ENCODE assay signal across 8 cellular contexts in the genomic region with DNA sequence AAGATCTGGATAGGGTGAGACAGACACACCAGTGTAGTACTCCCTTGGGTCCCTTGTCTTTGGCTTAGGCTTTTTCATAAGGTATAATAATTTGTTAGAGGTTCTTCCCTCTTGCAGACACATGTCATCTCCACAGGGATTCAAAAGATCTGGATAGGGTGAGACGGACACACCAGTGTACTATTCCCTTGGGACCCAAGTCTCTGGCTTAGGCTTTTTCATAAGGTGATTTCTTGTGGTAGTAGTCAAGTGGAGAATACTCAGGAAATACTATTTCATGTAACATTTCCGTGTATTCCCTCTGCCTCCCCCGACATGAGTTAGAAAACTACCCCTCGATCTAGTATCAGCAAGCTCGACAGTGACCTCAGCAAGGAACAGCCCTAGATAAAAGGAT. TPM values are rescaled to one million over a fixed set of nuclear protein-coding genes. Genes with fewer than 3 reads are reported as not detected.
DNase-seq lines count a peak whose midpoint lies in the region; ATAC-seq, FAIRE-seq and TF ChIP-seq lines count a peak whose summit lies in the region.

No MANE protein-coding gene starts in this region.

- no peak for TF ChIP-seq POLR2A in breast epithelium (IDR thresholded peaks at IDR 0.05)
- no peak for TF ChIP-seq POLR2A in GM12891 (IDR thresholded peaks at IDR 0.05; ENCODE audit: low read depth, low read length)

- no peak for FAIRE-seq in GM12891 (lab: Jason Lieb, UNC)

- intact Hi-C loops in breast epithelium (cut with DNase I; ENCODE audit: low total_unique reads), result loop anchor here (5.0 kb wide), 2 partner anchors 44 to 129 kb away; no protein-coding TSS in a partner anchor
- intact Hi-C loops in naive thymus-derived CD4-positive, alpha-beta T cell (cut with micrococcal nuclease), result loop anchor here (5.0 to 10.0 kb wide), 4 partner anchors 81 to 869 kb away; no protein-coding TSS in a partner anchor

- peak overlapping the region; percentile 70 for H3K9ac ChIP-seq in HUES48 (ENCODE audit: low read depth, low read length)

- POLR2A ChIA-PET in naive thymus-derived CD4-positive, alpha-beta T cell (lab: Charles Lee), result interaction anchor here (0.5 to 4.1 kb wide), 21 partner anchors 10 to 1017 kb away, joined by 3 to 41 read pairs (median 5); partner anchors contain the start of genes EHD4, GANC, JMJD7 and MGA

- H3K27ac ChIP-seq in HUES48 (ENCODE audit: low read depth, low read length) (peak overlapping the region; percentile 96), breast epithelium (peak overlapping the region; percentile 89 to 93)
- peak overlapping the region; percentile 73 for H3K27ac ChIP-seq in naive thymus-derived CD4-positive, alpha-beta T cell (ENCODE audit: low read depth, low read length)

- no peak for TF ChIP-seq CTCF in breast epithelium (IDR thresholded peaks at IDR 0.05)

- in situ Hi-C loops in ACHN (cut with HindIII; ENCODE audit: low pct_ligation_motif_present, low pct_unique_long_range_greater_than_20kb, low sequenced_read_pairs), result no loop called here

- CTCF ChIA-PET in naive thymus-derived CD4-positive, alpha-beta T cell (lab: Charles Lee), result interaction anchor here (0.6 to 8.9 kb wide), 30 partner anchors 10 to 869 kb away, joined by 3 to 180 read pairs (median 5); partner anchors contain the start of genes EHD4 and SPTBN5

- no peaks in the 10 kb centered on the region for H3K27me3 ChIP-seq in HUES48 (ENCODE audit: control insufficient read depth, insufficient read depth, low read length)
- no peaks in the 10 kb centered on the region for H3K27me3 ChIP-seq in breast epithelium
- H3K27me3 ChIP-seq in naive thymus-derived CD4-positive, alpha-beta T cell (ENCODE audit: control insufficient read depth in 2 of 2, insufficient read depth in 2 of 2, low read length in 2 of 2), result no peaks in the 10 kb centered on the region

- H3K9me3 ChIP-seq in HUES48 (ENCODE audit: control insufficient read depth, insufficient read depth, low read length), result no peaks in the 10 kb centered on the region
- H3K9me3 ChIP-seq in breast epithelium, result no peaks in the 10 kb centered on the region
- no peaks in the 10 kb centered on the region for H3K9me3 ChIP-seq in naive thymus-derived CD4-positive, alpha-beta T cell (ENCODE audit: control insufficient read depth in 2 of 3, low read length in 3 of 3)

- peaks cover 33 to 57% (median 51%) of the 10 kb centered on the region in 7 donors for H3K4me1 Mint-ChIP-seq in naive thymus-derived CD4-positive, alpha-beta T cell

- H3K4me3 ChIP-seq in HUES48 (ENCODE audit: low read depth, low read length) (peak overlapping the region; percentile 60), breast epithelium (peak overlapping the region in 2 of 3 donors; percentile 74 to 88)
- no peak overlapping the region for H3K4me3 ChIP-seq in naive thymus-derived CD4-positive, alpha-beta T cell (ENCODE audit: low read length)

- peaks cover 0 to 5% (median 0%) of the 10 kb centered on the region in 11 donors for H3K9me3 Mint-ChIP-seq in naive thymus-derived CD4-positive, alpha-beta T cell

- DNase-seq in ACHN (peak; percentile 7), breast epithelium (ENCODE audit: low spot score in 2 of 2) (no peak), NCI-H526 (lab: John Stamatoyannopoulos, UW) (no peak), NCI-H2107 (lab: John Stamatoyannopoulos, UW) (no peak), GM12891 (ENCODE audit: insufficient read length, low spot score) (no peak), DMS79 treated with DMSO at 0.1 percent for 48 hours (lab: John Stamatoyannopoulos, UW) (no peak)
- no peak for DNase-seq in naive thymus-derived CD4-positive, alpha-beta T cell

- H3K4me3 Mint-ChIP-seq in naive thymus-derived CD4-positive, alpha-beta T cell, result peak overlapping the region; percentile 32 to 97 (median 95)

- H3K27me3 Mint-ChIP-seq in naive thymus-derived CD4-positive, alpha-beta T cell, result no peaks in the 10 kb centered on the region

- H3K36me3 ChIP-seq in HUES48 (ENCODE audit: control insufficient read depth, insufficient read depth, low read length) (peaks cover 3% of the 10 kb centered on the region; the same call in 1 of the 2 replicates), breast epithelium (no peaks in the 10 kb centered on the region)
- peaks cover 0 to 5% (median 0%) of the 10 kb centered on the region in 3 experiments for H3K36me3 ChIP-seq in naive thymus-derived CD4-positive, alpha-beta T cell (ENCODE audit: control insufficient read depth in 2 of 3, insufficient read depth in 3 of 3, low read length in 3 of 3)

- H3K27ac Mint-ChIP-seq in naive thymus-derived CD4-positive, alpha-beta T cell, result peak overlapping the region; percentile 88 to 97 (median 94)

- no peak for ATAC-seq in naive thymus-derived CD4-positive, alpha-beta T cell

- H3K4me1 ChIP-seq in HUES48 (ENCODE audit: control insufficient read depth, insufficient read depth, low read length), result peaks cover 30% of the 10 kb centered on the region
- peaks cover 5 to 11% of the 10 kb centered on the region in 2 donors for H3K4me1 ChIP-seq in breast epithelium
- H3K4me1 ChIP-seq in naive thymus-derived CD4-positive, alpha-beta T cell (ENCODE audit: control insufficient read depth in 2 of 2, insufficient read depth in 2 of 2, low read length in 2 of 2), result peaks cover 33 to 36% of the 10 kb centered on the region in 2 donors

- no peaks in the 10 kb centered on the region for H3K36me3 Mint-ChIP-seq in naive thymus-derived CD4-positive, alpha-beta T cell

TF ChIP-seq in GM12891, 5 proteins besides CTCF, POLR2A, EP300 and RAD21:
- TF ChIP-seq POLR2AphosphoS5 (IDR thresholded peaks at IDR 0.05; ENCODE audit: low read depth, low read length) (no peak), POU2F2 (IDR thresholded peaks at IDR 0.05; ENCODE audit: low read depth, low read length) (no peak), PAX5 (IDR thresholded peaks at IDR 0.05; ENCODE audit: insufficient read depth, low read length, severe bottlenecking) (no peak)

RNA-seq across cellular contexts. Expression of gene MAPKBP1, which starts 1.0 kb away (rescaled TPM):
- 10 to 100 TPM; 11.5 to 29.3 (median 24.3) TPM for total RNA-seq in breast epithelium
- 10 to 100 TPM; 36.5 to 44.7 (median 41.1) TPM for total RNA-seq in naive thymus-derived CD4-positive, alpha-beta T cell
- 1 to 10 TPM; 3.0 to 4.3 TPM for polyA plus RNA-seq in naive thymus-derived CD4-positive, alpha-beta T cell
- 7.0 TPM for polyA plus RNA-seq in GM12891 (2012; ENCODE audit: low read depth, missing spikeins)

RNA-seq across cellular contexts. Expression of gene JMJD7, which starts 54.6 kb away (rescaled TPM):
- total RNA-seq in breast epithelium, result 10 to 100 TPM in 1 of 3 donors, 1 to 10 TPM in 2; 7.8 to 20.8 (median 8.8) TPM
- total RNA-seq in naive thymus-derived CD4-positive, alpha-beta T cell, result 10 to 100 TPM; 25.3 to 83.7 (median 52.1) TPM
- 10 to 100 TPM; 22.4 to 28.6 TPM for polyA plus RNA-seq in naive thymus-derived CD4-positive, alpha-beta T cell
- 3.8 TPM for polyA plus RNA-seq in GM12891 (2012; ENCODE audit: low read depth, missing spikeins)
